2 cellular contexts compared by ENCODE assay signal in the genomic region with DNA sequence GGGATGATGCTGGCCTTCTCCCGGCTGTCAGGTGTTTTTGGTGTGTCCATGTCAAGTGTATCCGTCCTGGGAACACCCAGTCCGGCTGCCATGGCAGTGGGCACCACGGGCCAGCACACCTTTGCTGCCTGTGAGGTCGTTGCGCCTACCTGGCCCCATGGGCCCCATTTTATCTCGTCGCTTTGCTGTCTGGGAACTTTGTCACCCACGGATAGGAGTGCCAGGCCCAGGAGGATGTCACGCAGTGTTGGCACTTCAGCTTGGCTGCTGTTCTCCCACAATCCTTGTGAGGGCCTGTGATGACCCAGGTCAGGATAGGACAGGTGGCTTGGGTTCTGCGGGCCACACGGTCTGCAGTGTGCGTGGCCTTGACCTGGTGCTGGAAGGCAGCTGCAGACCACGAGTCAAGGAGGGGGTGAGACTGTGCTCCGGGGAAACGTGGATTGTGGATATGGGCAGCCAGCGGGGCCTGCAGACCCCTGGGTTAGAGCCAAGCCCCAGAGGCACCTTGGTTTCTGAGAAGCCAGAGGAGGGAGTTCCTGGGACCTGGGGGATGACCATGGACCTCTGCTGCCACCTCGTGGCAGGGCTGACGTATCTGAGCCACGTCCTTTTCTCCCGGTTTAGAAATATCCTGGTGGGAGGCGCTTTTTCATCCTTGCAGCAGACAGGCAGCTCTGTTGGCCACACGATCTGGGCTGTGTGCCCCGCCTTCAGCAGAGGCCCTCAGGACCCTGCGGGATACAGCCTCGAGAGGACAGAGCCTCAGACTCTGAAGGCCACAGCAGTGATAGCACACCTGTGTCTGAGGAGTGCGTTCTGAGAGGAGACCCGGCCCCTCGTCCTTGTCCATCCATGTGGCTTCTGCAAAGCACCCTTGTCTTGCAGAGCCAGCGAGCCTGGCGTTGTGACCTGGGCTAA.
TF ChIP-seq lines count a peak whose summit lies in the region.

No MANE protein-coding gene starts in this region.

TF ChIP-seq in IMR-90, 13 proteins besides CTCF, POLR2A, EP300 and RAD21:
- TF ChIP-seq CEBPB (IDR thresholded peaks at IDR 0.05; ENCODE audit: low read depth, low read length) (no peak), SMC3 (IDR thresholded peaks at IDR 0.05; ENCODE audit: low read depth, low read length) (peak; percentile 93), CHD1 (IDR thresholded peaks at IDR 0.05; ENCODE audit: low read depth, low read length) (no peak), RCOR1 (IDR thresholded peaks at IDR 0.05; ENCODE audit: insufficient replicate concordance, low read length) (no peak), MXI1 (IDR thresholded peaks at IDR 0.05; ENCODE audit: borderline replicate concordance, low read depth, low read length) (no peak), NFE2L2 (IDR thresholded peaks at IDR 0.05; ENCODE audit: low read depth, low read length) (no peak), RFX5 (IDR thresholded peaks at IDR 0.05; ENCODE audit: low read depth, low read length) (no peak), BHLHE40 (IDR thresholded peaks at IDR 0.05; ENCODE audit: low read depth, low read length) (no peak), MAZ (IDR thresholded peaks at IDR 0.05; ENCODE audit: borderline replicate concordance, low read depth, low read length) (0 out of 2 replicates have a peak, but pooled peaks have one; percentile 62), FOS (IDR thresholded peaks at IDR 0.05; ENCODE audit: low read depth, low read length) (no peak)
- TF ChIP-seq, protein P1, sequence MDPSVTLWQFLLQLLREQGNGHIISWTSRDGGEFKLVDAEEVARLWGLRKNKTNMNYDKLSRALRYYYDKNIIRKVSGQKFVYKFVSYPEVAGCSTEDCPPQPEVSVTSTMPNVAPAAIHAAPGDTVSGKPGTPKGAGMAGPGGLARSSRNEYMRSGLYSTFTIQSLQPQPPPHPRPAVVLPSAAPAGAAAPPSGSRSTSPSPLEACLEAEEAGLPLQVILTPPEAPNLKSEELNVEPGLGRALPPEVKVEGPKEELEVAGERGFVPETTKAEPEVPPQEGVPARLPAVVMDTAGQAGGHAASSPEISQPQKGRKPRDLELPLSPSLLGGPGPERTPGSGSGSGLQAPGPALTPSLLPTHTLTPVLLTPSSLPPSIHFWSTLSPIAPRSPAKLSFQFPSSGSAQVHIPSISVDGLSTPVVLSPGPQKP (IDR thresholded peaks at IDR 0.05; ENCODE audit: borderline replicate concordance, low read depth, low read length) = no peak
TF ChIP-seq in IMR-90: peak in this region for 2.

TF ChIP-seq in endothelial cell of umbilical vein, 7 proteins besides CTCF, POLR2A, EP300 and RAD21:
- TF ChIP-seq EZH2 (IDR thresholded peaks at IDR 0.05; ENCODE audit: borderline replicate concordance, low read depth, low read length, severe bottlenecking) (no peak), GATA2 (IDR thresholded peaks at IDR 0.05; ENCODE audit: insufficient read depth, insufficient read length, low read depth, low read length) (no peak), FOS (IDR thresholded peaks at IDR 0.05; ENCODE audit: borderline replicate concordance, insufficient read depth, low read length) (no peak), POLR2AphosphoS5 (IDR thresholded peaks at IDR 0.05; ENCODE audit: insufficient read depth, low read depth, low read length) (no peak), MYC (IDR thresholded peaks at IDR 0.05; ENCODE audit: low read depth, low read length) (no peak), JUN (IDR thresholded peaks at IDR 0.05; ENCODE audit: borderline replicate concordance, insufficient read depth, insufficient read length, low read depth) (no peak)
- TF ChIP-seq, protein P2, sequence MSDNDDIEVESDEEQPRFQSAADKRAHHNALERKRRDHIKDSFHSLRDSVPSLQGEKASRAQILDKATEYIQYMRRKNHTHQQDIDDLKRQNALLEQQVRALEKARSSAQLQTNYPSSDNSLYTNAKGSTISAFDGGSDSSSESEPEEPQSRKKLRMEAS (IDR thresholded peaks at IDR 0.05; ENCODE audit: insufficient read depth, insufficient read length) = no peak
TF ChIP-seq in endothelial cell of umbilical vein: peak in this region for 0.
